Comparison of ENCODE assay signal across 9 cellular contexts in the genomic region with DNA sequence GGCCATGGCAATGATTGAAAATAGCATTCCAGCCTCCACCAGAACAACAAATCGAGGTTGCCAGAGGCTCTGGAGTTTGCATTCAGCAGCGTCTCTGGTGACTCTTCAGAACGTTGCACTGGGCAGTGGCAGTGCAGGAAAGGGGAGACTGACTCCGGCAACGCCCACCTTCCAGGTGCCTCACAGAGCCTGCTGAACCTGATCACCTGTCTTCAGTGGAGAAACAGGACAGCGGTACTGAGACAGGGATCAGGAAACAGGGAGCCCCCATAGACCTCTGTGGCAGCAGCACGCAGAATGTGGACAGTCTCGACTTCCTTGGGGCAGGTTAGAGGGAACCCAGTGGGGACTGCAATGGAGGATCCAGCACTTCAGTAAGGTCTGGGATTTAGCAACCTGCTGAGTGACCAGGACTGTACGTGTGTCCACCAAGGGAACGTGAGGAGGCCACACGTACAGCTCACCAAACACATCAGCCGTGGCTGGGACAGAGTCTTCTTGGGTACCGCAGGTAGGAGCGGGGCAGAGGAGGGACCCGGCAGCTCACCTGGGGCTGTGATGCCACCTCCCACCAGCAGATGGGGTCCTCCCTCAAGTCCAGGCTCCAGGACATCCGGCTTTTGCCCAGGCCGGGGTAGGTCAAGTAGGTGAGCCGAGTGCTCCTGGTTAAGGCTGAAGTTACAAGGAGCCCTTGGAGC.
DNase-seq lines count a peak whose midpoint lies in the region; ATAC-seq and TF ChIP-seq lines count a peak whose summit lies in the region.
"Had no signal": no experiment of that assay in that cellular context is flagged by ENCODE, and none has a peak within 500 bp of the region (broad histone marks: within the 10 kb centered on the region; RNA-seq: fewer than 3 reads in every experiment).

No MANE protein-coding gene starts in this region.

- H3K4me3 Mint-ChIP-seq in mesothelial cell of epicardium = no peak overlapping the region
- H3K4me3 Mint-ChIP-seq in CD8-positive, alpha-beta memory T cell = peak overlapping the region in 1 of 7 donors; percentile 56
- H3K4me3 Mint-ChIP-seq: activated T-cell treated with anti-CD3 and anti-CD28 coated beads, Interleukin-2, amount 50 U/mL, for 4 hours had no signal

- no peak overlapping the region for H3K27ac Mint-ChIP-seq in mesothelial cell of epicardium
- no peak overlapping the region for H3K27ac Mint-ChIP-seq in CD8-positive, alpha-beta memory T cell

- H3K36me3 Mint-ChIP-seq in mesothelial cell of epicardium = no peaks in the 10 kb centered on the region
- H3K36me3 Mint-ChIP-seq in CD8-positive, alpha-beta memory T cell = peaks cover 0 to 18% (median 4%) of the 10 kb centered on the region in 3 donors

- no peak for TF ChIP-seq POLR2A in breast epithelium (IDR thresholded peaks at IDR 0.05)

- H3K4me1 ChIP-seq in breast epithelium = peaks cover 0 to 4% of the 10 kb centered on the region in 2 donors
- H3K4me1 ChIP-seq in CD8-positive, alpha-beta memory T cell (ENCODE audit: insufficient read depth, low read length) = no peaks in the 10 kb centered on the region

- no peaks in the 10 kb centered on the region for H3K27me3 ChIP-seq in breast epithelium
- H3K27me3 ChIP-seq in CD8-positive, alpha-beta memory T cell (ENCODE audit: insufficient read depth, low read length, poor library complexity, severe bottlenecking) = peaks cover 4% of the 10 kb centered on the region

- no peak overlapping the region for H3K27ac ChIP-seq in breast epithelium
- H3K27ac ChIP-seq in CD8-positive, alpha-beta memory T cell (ENCODE audit: low read depth, low read length) = no peak overlapping the region

- ATAC-seq in HG02678 (IDR thresholded peaks at IDR 0.05; ENCODE audit: unreplicated experiment) = no peak

- intact Hi-C loops in breast epithelium (cut with DNase I; ENCODE audit: low total_unique reads) = no loop called here

- no peaks in the 10 kb centered on the region for H3K9me3 Mint-ChIP-seq in mesothelial cell of epicardium
- H3K9me3 Mint-ChIP-seq in CD8-positive, alpha-beta memory T cell = no peaks in the 10 kb centered on the region
- H3K9me3 Mint-ChIP-seq: activated T-cell treated with anti-CD3 and anti-CD28 coated beads, Interleukin-2, amount 50 U/mL, for 4 hours had no signal

- peaks cover 23% of the 10 kb centered on the region for H3K27me3 Mint-ChIP-seq in mesothelial cell of epicardium (ENCODE audit: low read depth)
- H3K27me3 Mint-ChIP-seq in CD8-positive, alpha-beta memory T cell = peaks cover 1 to 6% of the 10 kb centered on the region in 2 donors

- H3K4me1 Mint-ChIP-seq in mesothelial cell of epicardium = no peaks in the 10 kb centered on the region
- peaks cover 0 to 6% (median 0%) of the 10 kb centered on the region in 3 donors for H3K4me1 Mint-ChIP-seq in CD8-positive, alpha-beta memory T cell

- CTCF ChIA-PET in CD8-positive, alpha-beta memory T cell (lab: Charles Lee) = interaction anchor here (0.8 kb wide), 1 partner anchor 80 kb away, joined by 3 read pairs; no protein-coding TSS in a partner anchor

- DNase-seq in activated CD4-positive, alpha-beta T cell treated with anti-CD3 and anti-CD28 coated beads for 48 hours = peak; percentile 66
- no peak for DNase-seq in activated CD4-positive, alpha-beta T cell treated with anti-CD3 and anti-CD28 coated beads for 1 hour
- DNase-seq in NCI-H146 treated with DMSO at 0.1 percent for 48 hours (lab: John Stamatoyannopoulos, UW; ENCODE audit: unreplicated experiment) = peak; percentile 10
- DNase-seq in breast epithelium (ENCODE audit: low spot score in 2 of 2) = peak; percentile 12 to 67
- DNase-seq in mesothelial cell of epicardium (ENCODE audit: low spot score in 2 of 2, unreplicated experiment in 2 of 2) = peak in 1 of 2 experiments; percentile 52
- no peak for DNase-seq in NCI-H128 (lab: John Stamatoyannopoulos, UW; ENCODE audit: unreplicated experiment)
- DNase-seq in CD8-positive, alpha-beta memory T cell = no peak
- DNase-seq: activated T-cell treated with anti-CD3 and anti-CD28 coated beads, Interleukin-2, amount 50 U/mL, for 4 hours had no signal

- H3K9me3 ChIP-seq in breast epithelium = no peaks in the 10 kb centered on the region
- no peaks in the 10 kb centered on the region for H3K9me3 ChIP-seq in CD8-positive, alpha-beta memory T cell (ENCODE audit: low read length)

- peak overlapping the region in 1 of 3 donors; percentile 32 for H3K4me3 ChIP-seq in breast epithelium
- H3K4me3 ChIP-seq in CD8-positive, alpha-beta memory T cell (ENCODE audit: low read length) = no peak overlapping the region

- no peaks in the 10 kb centered on the region for H3K36me3 ChIP-seq in breast epithelium
- no peaks in the 10 kb centered on the region for H3K36me3 ChIP-seq in CD8-positive, alpha-beta memory T cell (ENCODE audit: insufficient read depth, low read length)

- peak; percentile 22 to 61 (median 52) for TF ChIP-seq CTCF in breast epithelium (IDR thresholded peaks at IDR 0.05)
- TF ChIP-seq CTCF in mesothelial cell of epicardium (IDR thresholded peaks at IDR 0.05; ENCODE audit: unreplicated experiment) = peak; percentile 58

- POLR2A ChIA-PET in CD8-positive, alpha-beta memory T cell (lab: Charles Lee) = no interaction called here

Comparison
In these comparisons a context has a peak if more than half of its experiments do, and no peak if none do; other contexts are left out.
1. DNase-seq: peak in activated CD4-positive, alpha-beta T cell treated with anti-CD3 and anti-CD28 coated beads for 48 hours (single experiment), NCI-H146 treated with DMSO at 0.1 percent for 48 hours (single experiment) and breast epithelium (2 of 2); none in activated CD4-positive, alpha-beta T cell treated with anti-CD3 and anti-CD28 coated beads for 1 hour (single experiment), NCI-H128 (single experiment) and CD8-positive, alpha-beta memory T cell (0 of 5).